Comparison of ENCODE assay signal across 22 cellular contexts in the genomic region with DNA sequence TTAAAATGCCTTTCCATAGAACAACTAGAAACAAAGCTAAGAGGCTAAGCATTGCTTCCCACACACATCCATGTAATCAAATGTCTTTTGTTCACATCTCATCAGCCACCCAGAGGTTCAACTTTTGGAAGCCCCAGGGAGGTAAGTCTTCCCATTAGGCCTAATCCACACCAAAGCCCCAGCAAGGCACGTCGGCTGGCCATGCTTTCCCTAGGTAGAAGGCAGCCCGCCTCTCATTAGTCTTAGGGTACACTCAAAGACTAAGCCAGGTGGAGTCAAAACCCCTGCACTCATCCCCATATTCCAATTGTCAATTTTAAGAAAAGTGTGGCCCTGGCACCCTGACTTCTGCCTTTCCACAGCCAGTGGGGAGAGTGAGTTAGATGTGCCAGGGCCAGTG.
"Had no signal": no experiment of that assay in that cellular context is flagged by ENCODE, and none has a peak within 500 bp of the region (broad histone marks: within the 10 kb centered on the region; RNA-seq: fewer than 3 reads in every experiment).

No MANE protein-coding gene starts in this region.

- H3K9me3 ChIP-seq: colonic mucosa, uterus had no signal

- H3K4me1 Mint-ChIP-seq: natural killer cell; stimulated activated effector memory CD8-positive, alpha-beta T cell treated with anti-CD3 and anti-CD28 coated beads, Interleukin-12 subunit alpha, Interleukin-12 subunit beta, amount 100 ng/mL, for 72 hours had no signal

- H3K9ac ChIP-seq: parathyroid adenoma had no signal

- H3K36me3 ChIP-seq: colonic mucosa, heart left ventricle, right lobe of liver, tibial artery, upper lobe of left lung, uterus had no signal

- H3K79me2 ChIP-seq: parathyroid adenoma had no signal

- DNase-seq: colonic mucosa; dermis blood vessel endothelial cell; foreskin melanocyte; heart left ventricle; hippocampal formation; kidney glomerular epithelial cell; mammary epithelial cell; mucosa of descending colon; natural killer cell; occipital lobe; psoas muscle; retina; right lobe of liver; stimulated activated CD4-positive, alpha-beta T cell treated with anti-CD3 and anti-CD28 coated beads, Interleukin-4, amount 100 ng/mL, for 1 hour; stimulated activated CD8-positive, alpha-beta memory T cell treated with anti-CD3 and anti-CD28 coated beads, Interleukin-4, amount 100 ng/mL, for 48 hours; tibial artery; upper lobe of left lung; uterus had no signal

- H3K4me3 ChIP-seq: colonic mucosa, heart left ventricle, mucosa of descending colon, psoas muscle, right lobe of liver, tibial artery, upper lobe of left lung, uterus had no signal

- H3K27ac ChIP-seq: colonic mucosa, heart left ventricle, parathyroid adenoma, psoas muscle, right lobe of liver, tibial artery, upper lobe of left lung, uterus had no signal

- H3K4me3 Mint-ChIP-seq: natural killer cell; stimulated activated effector memory CD8-positive, alpha-beta T cell treated with anti-CD3 and anti-CD28 coated beads, Interleukin-12 subunit alpha, Interleukin-12 subunit beta, amount 100 ng/mL, for 72 hours; stimulated activated naive CD8-positive, alpha-beta T cell treated with anti-CD3 and anti-CD28 coated beads, Interleukin-15, Interleukin-2, amounts not matched to agents 100 ng/mL and 50 ng/mL, for 24 hours had no signal

- H3K4me1 ChIP-seq: colonic mucosa, heart left ventricle, parathyroid adenoma, right lobe of liver, tibial artery, upper lobe of left lung, uterus had no signal

- H3K27ac Mint-ChIP-seq: natural killer cell; stimulated activated effector memory CD8-positive, alpha-beta T cell treated with anti-CD3 and anti-CD28 coated beads, Interleukin-12 subunit alpha, Interleukin-12 subunit beta, amount 100 ng/mL, for 72 hours; stimulated activated naive CD8-positive, alpha-beta T cell treated with anti-CD3 and anti-CD28 coated beads, Interleukin-15, Interleukin-2, amounts not matched to agents 100 ng/mL and 50 ng/mL, for 24 hours had no signal

- ATAC-seq: heart left ventricle; left lobe of liver; mucosa of descending colon; natural killer cell; right lobe of liver; stimulated activated effector memory CD8-positive, alpha-beta T cell treated with anti-CD3 and anti-CD28 coated beads, Interleukin-12 subunit alpha, Interleukin-12 subunit beta, amount 100 ng/mL, for 72 hours had no signal

- H3K27me3 ChIP-seq: colonic mucosa, heart left ventricle, right lobe of liver, upper lobe of left lung, uterus had no signal

- H3K36me3 Mint-ChIP-seq: stimulated activated effector memory CD8-positive, alpha-beta T cell treated with anti-CD3 and anti-CD28 coated beads, Interleukin-12 subunit alpha, Interleukin-12 subunit beta, amount 100 ng/mL, for 72 hours had no signal

- H2AFZ ChIP-seq: parathyroid adenoma had no signal
